ENCODE assay signal across 29 cellular contexts in the genomic region with DNA sequence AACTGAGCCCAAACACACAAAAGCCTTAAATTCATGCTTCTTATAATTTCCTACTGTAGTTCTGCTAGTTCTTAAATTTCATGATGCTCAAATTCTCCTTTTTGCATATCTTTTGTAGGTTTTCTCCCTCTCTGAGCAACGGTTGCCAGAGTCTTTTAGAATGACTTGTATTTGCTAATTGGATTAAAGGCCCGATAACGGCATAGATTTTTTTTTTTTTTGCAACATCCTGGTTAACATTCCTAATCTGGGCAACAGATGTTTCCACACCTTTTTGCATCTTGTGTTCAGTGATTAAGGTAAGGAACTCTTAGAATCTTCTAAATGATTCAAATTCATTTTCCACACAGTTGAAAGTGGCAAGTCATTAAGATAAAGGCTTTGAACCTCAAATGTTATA.
"Had no signal": no experiment of that assay in that cellular context is flagged by ENCODE, and none has a peak within 500 bp of the region (broad histone marks: within the 10 kb centered on the region; RNA-seq: fewer than 3 reads in every experiment).

No MANE protein-coding gene starts in this region.

- H3K36me3 ChIP-seq: left ventricle myocardium inferior, pancreas, prostate gland, stomach, thyroid gland, upper lobe of right lung had no signal

- ATAC-seq: mucosa of descending colon; naive thymus-derived CD4-positive, alpha-beta T cell; natural killer cell treated with Interleukin-12 subunit alpha and Interleukin-12 subunit beta and Interleukin-15 and Interleukin-18, amount 100 ng/mL, for 72 hours; pancreas; right cardiac atrium; sciatic nerve; stimulated activated naive B cell treated with anti-CD40 and anti-IgM and Interleukin-4, amounts not matched to agents 10 μg/mL and 1 μg/mL and 100 μg/mL, for 72 hours; stimulated activated naive CD8-positive, alpha-beta T cell treated with anti-CD3 and anti-CD28 coated beads, Interleukin-15, Interleukin-2, amounts not matched to agents 100 U/mL and 50 U/mL, for 24 hours; upper lobe of right lung had no signal

- DNase-seq: hippocampal formation; immature natural killer cell; islet precursor cell; left ventricle myocardium inferior; midbrain; mucosa of descending colon; naive thymus-derived CD4-positive, alpha-beta T cell; nucleus accumbens; pancreas; posterior cingulate gyrus; retina; right cardiac atrium; stimulated activated CD4-positive, alpha-beta T cell treated with anti-CD3 and anti-CD28 coated beads, Interleukin-12 subunit alpha, Interleukin-12 subunit beta, amount 100 ng/mL, for 4 hours; stimulated activated CD4-positive, alpha-beta T cell treated with anti-CD3 and anti-CD28 coated beads, Interleukin-15, amount 100 ng/mL, for 24 hours; stimulated activated CD4-positive, alpha-beta T cell treated with anti-CD3 and anti-CD28 coated beads, Interleukin-2, amount 100 ng/mL, for 24 hours; stimulated activated CD4-positive, alpha-beta T cell treated with anti-CD3 and anti-CD28 coated beads, Interleukin-4, amount 100 ng/mL, for 1 hour; stimulated activated naive B cell treated with anti-CD40 and anti-IgM and Interleukin-4, amounts not matched to agents 10 μg/mL and 1 μg/mL and 100 μg/mL, for 72 hours; stimulated activated naive CD8-positive, alpha-beta T cell treated with anti-CD3 and anti-CD28 coated beads, Interleukin-15, Interleukin-2, amounts not matched to agents 100 U/mL and 50 U/mL, for 24 hours; stomach; testis; thyroid gland; trophoblast cell; upper lobe of right lung had no signal

- H3K4me3 ChIP-seq: left ventricle myocardium inferior, lung, mucosa of descending colon, pancreas, prostate gland, skin epidermis, stomach, testis, thyroid gland, upper lobe of right lung had no signal

- H3K4me1 ChIP-seq: left ventricle myocardium inferior, pancreas, prostate gland, stomach, testis, thyroid gland, upper lobe of right lung had no signal

- H3K9me3 ChIP-seq: left ventricle myocardium inferior, mucosa of descending colon, pancreas, prostate gland, testis, thyroid gland, upper lobe of right lung had no signal

- H3K27me3 ChIP-seq: stomach, testis, thyroid gland, upper lobe of right lung had no signal

- H3K27ac ChIP-seq: left ventricle myocardium inferior, pancreas, prostate gland, skin epidermis, stomach, testis, thyroid gland, upper lobe of right lung had no signal

- FAIRE-seq: pancreas, urothelium cell line had no signal
